In the genomic region with DNA sequence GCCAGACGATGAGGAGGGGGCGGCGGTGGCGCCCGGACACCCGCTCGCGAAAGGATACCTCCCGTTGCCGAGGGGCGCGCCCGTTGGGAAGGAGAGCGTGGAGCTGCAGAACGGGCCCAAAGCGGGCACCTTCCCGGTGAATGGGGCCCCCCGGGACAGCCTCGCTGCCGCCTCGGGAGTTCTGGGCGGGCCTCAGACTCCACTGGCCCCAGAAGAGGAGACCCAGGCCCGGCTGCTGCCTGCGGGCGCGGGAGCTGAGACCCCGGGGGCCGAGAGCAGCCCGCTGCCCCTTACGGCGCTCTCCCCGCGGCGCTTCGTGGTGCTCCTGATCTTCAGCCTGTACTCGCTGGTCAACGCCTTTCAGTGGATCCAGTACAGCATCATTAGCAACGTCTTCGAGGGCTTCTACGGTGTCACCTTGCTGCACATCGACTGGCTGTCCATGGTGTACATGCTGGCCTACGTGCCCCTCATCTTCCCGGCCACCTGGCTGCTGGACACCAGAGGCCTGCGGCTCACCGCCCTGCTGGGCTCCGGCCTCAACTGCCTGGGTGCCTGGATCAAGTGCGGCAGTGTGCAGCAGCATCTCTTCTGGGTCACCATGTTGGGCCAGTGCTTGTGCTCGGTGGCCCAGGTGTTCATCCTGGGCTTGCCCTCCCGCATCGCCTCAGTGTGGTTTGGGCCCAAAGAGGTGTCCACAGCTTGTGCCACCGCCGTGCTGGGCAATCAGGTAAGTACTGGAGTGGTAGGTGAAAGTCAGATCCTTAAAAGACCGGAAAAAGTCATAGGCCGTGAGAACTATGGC, we compare ENCODE assay signal across 8 cellular contexts. TPM values are rescaled to one million over a fixed set of nuclear protein-coding genes. Genes with fewer than 3 reads are reported as not detected.
DNase-seq lines count a peak whose midpoint lies in the region; ATAC-seq and TF ChIP-seq lines count a peak whose summit lies in the region.

No MANE protein-coding gene starts in this region.

- H3K9me2 ChIP-seq in SU-DHL-6 (replicated peaks; ENCODE audit: insufficient read depth, low read length) = no peaks in the 10 kb centered on the region

- H3K79me2 ChIP-seq in SU-DHL-6 (ENCODE audit: insufficient read depth, low read length) = peaks cover 67% of the 10 kb centered on the region

- H3K27me3 ChIP-seq in SU-DHL-6 (ENCODE audit: low read length) = no peaks in the 10 kb centered on the region

- H3K27ac ChIP-seq in SU-DHL-6 (ENCODE audit: low read depth, low read length) = peak overlapping the region; percentile 58

- TF ChIP-seq CTCF in SU-DHL-6 (IDR thresholded peaks at IDR 0.05; ENCODE audit: insufficient read depth, low read length, poor library complexity, severe bottlenecking) (no peak), chondrocyte (IDR thresholded peaks at IDR 0.05) (peak; percentile 25)

- H3K4me1 Mint-ChIP-seq in chondrocyte (ENCODE audit: low read depth) = peaks cover 3% of the 10 kb centered on the region

- ATAC-seq in GM21367 (IDR thresholded peaks at IDR 0.05; ENCODE audit: unreplicated experiment) = peak; percentile 10
- ATAC-seq in left lobe of liver = peak; percentile 58

- H3K9ac ChIP-seq in SU-DHL-6 (ENCODE audit: low read length) = peak overlapping the region; percentile 87

- DNase-seq in EH (ENCODE audit: low read depth) (peak; percentile 49), HPDE6-E6E7 (ENCODE audit: extremely low spot score) (peak; percentile 36), chondrocyte (ENCODE audit: low spot score) (no peak), left lobe of liver (ENCODE audit: low spot score) (no peak), DMS114 treated with DMSO at 0.1 percent for 48 hours (lab: John Stamatoyannopoulos, UW; ENCODE audit: unreplicated experiment) (no peak)
- peak; percentile 7 for DNase-seq in stimulated activated CD4-positive, alpha-beta T cell treated with anti-CD3 and anti-CD28 coated beads, Interleukin-4, amount 100 ng/mL, for 24 hours

- H3F3A ChIP-seq in SU-DHL-6 (ENCODE audit: insufficient read depth) = peaks cover 4% of the 10 kb centered on the region; the same call in 1 of the 2 replicates

- H3K9me3 ChIP-seq in SU-DHL-6 (ENCODE audit: insufficient read depth, low read length) = no peaks in the 10 kb centered on the region

- H3K4me2 ChIP-seq in SU-DHL-6 (ENCODE audit: low read depth, low read length, poor library complexity, severe bottlenecking) = peak overlapping the region; percentile 92

- H3K36me3 Mint-ChIP-seq in chondrocyte (ENCODE audit: low read depth) = no peaks in the 10 kb centered on the region

- no peaks in the 10 kb centered on the region for H3K9me3 Mint-ChIP-seq in chondrocyte (ENCODE audit: low read depth)

- H4K20me1 ChIP-seq in SU-DHL-6 (ENCODE audit: low read depth, low read length) = peaks cover 5% of the 10 kb centered on the region; the same call in 1 of the 2 replicates

- H3K27ac Mint-ChIP-seq in chondrocyte (ENCODE audit: unreplicated experiment) = peak overlapping the region; percentile 98

- no peaks in the 10 kb centered on the region for H3K27me3 Mint-ChIP-seq in chondrocyte (ENCODE audit: low read depth)

- H2AFZ ChIP-seq in SU-DHL-6 (ENCODE audit: low read depth, low read length, severe bottlenecking) = peak overlapping the region; percentile 81

- H3K4me3 Mint-ChIP-seq in chondrocyte (ENCODE audit: unreplicated experiment) = peak overlapping the region; percentile 86

- H3K36me3 ChIP-seq in SU-DHL-6 (ENCODE audit: low read length) = peaks cover 15% of the 10 kb centered on the region

- H3K4me3 ChIP-seq in SU-DHL-6 (ENCODE audit: insufficient read depth, low read length, poor library complexity, severe bottlenecking) = peak overlapping the region; percentile 77

RNA-seq across cellular contexts. Expression of a gene that starts 0.6 kb away (rescaled TPM):
- total RNA-seq in chondrocyte (4.4 to 5.4 TPM (median 5.4 TPM) in 3 replicates), left lobe of liver (0.93 TPM)

RNA-seq across cellular contexts. Expression of a gene that starts 11.2 kb away (rescaled TPM):
- 0.47 to 1.3 TPM in 2 of 3 replicates, not detected in the other for total RNA-seq in chondrocyte
- not detected for total RNA-seq in left lobe of liver

Comparison
In these comparisons a context has a peak if more than half of its experiments do, and no peak if none do; other contexts are left out.
1. DNase-seq: peak in EH (single experiment), HPDE6-E6E7 (single experiment) and stimulated activated CD4-positive, alpha-beta T cell treated with anti-CD3 and anti-CD28 coated beads, Interleukin-4, amount 100 ng/mL, for 24 hours (single experiment); none in chondrocyte (single experiment), left lobe of liver (single experiment) and DMS114 treated with DMSO at 0.1 percent for 48 hours (single experiment).